8 cellular contexts compared by ENCODE assay signal in genomic region chr9:107137495-107138202, GRCh38.
DNase-seq lines count a peak whose midpoint lies in the region; ATAC-seq and TF ChIP-seq lines count a peak whose summit lies in the region.

No MANE protein-coding gene starts in this region.

- no peaks in the 10 kb centered on the region for H3K27me3 ChIP-seq in heart right ventricle
- no peaks in the 10 kb centered on the region for H3K27me3 ChIP-seq in HL-60 (ENCODE audit: insufficient read depth, poor library complexity, severe bottlenecking)
- no peaks in the 10 kb centered on the region for H3K27me3 ChIP-seq in MG63

- no peaks in the 10 kb centered on the region for H3K36me3 ChIP-seq in heart right ventricle
- H3K36me3 ChIP-seq in MG63, result no peaks in the 10 kb centered on the region

- H3K9me3 ChIP-seq in heart right ventricle, result no peaks in the 10 kb centered on the region
- no peaks in the 10 kb centered on the region for H3K9me3 ChIP-seq in MG63

- intact Hi-C loops in heart right ventricle (cut with DNase I), result no loop called here
- intact Hi-C loops in Right ventricle myocardium inferior (cut with DNase I), result loop anchor here (10.0 kb wide), 1 partner anchor 273 kb away; the partner anchor contains the start of gene ZNF462

- no peak for DNase-seq in heart right ventricle
- no peak for DNase-seq in Right ventricle myocardium inferior (ENCODE audit: missing footprints)
- DNase-seq in HL-60 (ENCODE audit: low read depth in 1 of 2, low spot score in 1 of 2), result peak in 1 of 2 experiments; percentile 0
- DNase-seq in amniotic stem cell (lab: John Stamatoyannopoulos, UW), result peak; percentile 6
- DNase-seq in left lobe of liver (ENCODE audit: low spot score), result no peak
- no peak for DNase-seq in NCI-H2227 (lab: John Stamatoyannopoulos, UW; ENCODE audit: unreplicated experiment)
- no peak for DNase-seq in MG63

- ATAC-seq in heart right ventricle (no peak), Right ventricle myocardium inferior (no peak), left lobe of liver (peak; percentile 68), GM19452 (IDR thresholded peaks at IDR 0.05; ENCODE audit: unreplicated experiment) (no peak)

- H3K4me3 ChIP-seq in heart right ventricle (no peak overlapping the region), HL-60 (replicated peaks; ENCODE audit: insufficient read depth, low read length) (no peak overlapping the region), MG63 (no peak overlapping the region)

- no peak overlapping the region for H3K27ac ChIP-seq in heart right ventricle
- no peak overlapping the region for H3K27ac ChIP-seq in HL-60 (replicated peaks)

- peaks cover 0 to 9% (median 6%) of the 10 kb centered on the region in 9 donors for H3K4me1 ChIP-seq in heart right ventricle

- peak; percentile 25 to 77 (median 60) for TF ChIP-seq CTCF in heart right ventricle (IDR thresholded peaks at IDR 0.05)
- peak; percentile 42 for TF ChIP-seq CTCF in HL-60 (IDR thresholded peaks at IDR 0.05; ENCODE audit: insufficient read depth, low read length)

- WGBS in heart right ventricle, 2 donors, result 71 to 73% methylated on average over 9 of the region's 9 CpGs
